23 cellular contexts compared by ENCODE assay signal in genomic region chr3:127112796-127113570, GRCh38.
"Had no signal": no experiment of that assay in that cellular context is flagged by ENCODE, and none has a peak within 500 bp of the region (broad histone marks: within the 10 kb centered on the region; RNA-seq: fewer than 3 reads in every experiment).

No MANE protein-coding gene starts in this region.

- H3K27ac Mint-ChIP-seq: activated CD4-positive, alpha-beta T cell treated with anti-CD3 and anti-CD28 coated beads, Interleukin-2, amount 10 ng/mL, durations not matched to agents 7 days and 5 days; activated CD8-positive, alpha-beta T cell treated with anti-CD3 and anti-CD28 coated beads, Interleukin-2, amount 10 ng/mL, durations not matched to agents 7 days and 5 days; activated naive CD8-positive, alpha-beta T cell; activated T-cell treated with anti-CD3 and anti-CD28 coated beads, Interleukin-2, amount 50 U/mL, for 24 hours; activated T-helper 2 cell treated with anti-CD3 and anti-CD28 coated beads, Interferon-gamma antibody, Interleukin-2, Interleukin-4, amounts not matched to agents 10 μg/mL and 5 μg/mL and 100 μg/mL, durations not matched to agents 14 hours and 24 hours and 36 hours; naive thymus-derived CD4-positive, alpha-beta T cell had no signal

- H3K4me1 ChIP-seq: heart right ventricle, lower lobe of right lung, upper lobe of left lung had no signal

- H3K4me1 Mint-ChIP-seq: activated CD4-positive, alpha-beta T cell treated with anti-CD3 and anti-CD28 coated beads, Interleukin-2, amount 10 ng/mL, durations not matched to agents 7 days and 5 days; naive thymus-derived CD4-positive, alpha-beta T cell had no signal

- H3K27me3 Mint-ChIP-seq: activated naive CD8-positive, alpha-beta T cell; activated T-cell treated with anti-CD3 and anti-CD28 coated beads, Interleukin-2, amount 50 U/mL, for 24 hours had no signal

- H3K4me3 ChIP-seq: coronary artery, heart right ventricle, lower lobe of right lung, upper lobe of left lung had no signal

- H3K27me3 ChIP-seq: heart right ventricle, upper lobe of left lung had no signal

- DNase-seq: activated CD4-positive, alpha-beta T cell treated with anti-CD3 and anti-CD28 coated beads, Interleukin-2, amount 10 ng/mL, durations not matched to agents 7 days and 5 days; activated CD4-positive, CD25-positive, alpha-beta regulatory T cell treated with anti-CD3 and anti-CD28 coated beads, Interleukin-2, amount 50 U/mL, for 72 hours; activated CD8-positive, alpha-beta memory T cell treated with anti-CD3 and anti-CD28 coated beads, Interleukin-2, amount 50 U/mL, for 4 hours; activated CD8-positive, alpha-beta T cell treated with anti-CD3 and anti-CD28 coated beads, Interleukin-2, amount 10 ng/mL, durations not matched to agents 7 days and 5 days; activated naive CD4-positive, alpha-beta T cell; activated T-cell treated with anti-CD3 and anti-CD28 coated beads, Interleukin-2, amount 50 U/mL, for 24 hours; amniotic stem cell; cerebellar nuclear complex; foreskin fibroblast; heart right ventricle; kidney; lower lobe of right lung; stimulated activated CD4-positive, alpha-beta T cell treated with anti-CD3 and anti-CD28 coated beads, Interleukin-4, amount 100 ng/mL, for 24 hours; stimulated activated naive CD4-positive, alpha-beta T cell treated with Interleukin-2 at 50 U/mL for 16 hours; T-helper 2 cell; WERI-Rb-1 had no signal

- H3K36me3 ChIP-seq: heart right ventricle, lower lobe of right lung, upper lobe of left lung, WERI-Rb-1 had no signal

- H3K4me3 Mint-ChIP-seq: activated CD4-positive, alpha-beta T cell treated with anti-CD3 and anti-CD28 coated beads, Interleukin-2, amount 10 ng/mL, durations not matched to agents 7 days and 5 days; activated CD8-positive, alpha-beta T cell treated with anti-CD3 and anti-CD28 coated beads, Interleukin-2, amount 10 ng/mL, durations not matched to agents 7 days and 5 days; activated naive CD8-positive, alpha-beta T cell; activated T-cell treated with anti-CD3 and anti-CD28 coated beads, Interleukin-2, amount 50 U/mL, for 24 hours; naive thymus-derived CD4-positive, alpha-beta T cell; neural crest cell had no signal

- ATAC-seq: activated CD8-positive, alpha-beta T cell treated with anti-CD3 and anti-CD28 coated beads, Interleukin-2, amount 10 ng/mL, durations not matched to agents 7 days and 5 days; heart right ventricle; lower lobe of right lung; naive thymus-derived CD4-positive, alpha-beta T cell had no signal

- H3K27ac ChIP-seq: coronary artery, epithelial cell of prostate, heart right ventricle, lower lobe of right lung, upper lobe of left lung, WERI-Rb-1 had no signal

- FAIRE-seq: kidney had no signal
